In genomic region chr2:25078171-25079049, GRCh38 we compare ENCODE assay signal across 9 cellular contexts. TPM values are rescaled to one million over a fixed set of nuclear protein-coding genes. Genes with fewer than 3 reads are reported as not detected.
DNase-seq lines count a peak whose midpoint lies in the region; ATAC-seq and TF ChIP-seq lines count a peak whose summit lies in the region.
"Had no signal": no experiment of that assay in that cellular context is flagged by ENCODE, and none has a peak within 500 bp of the region (broad histone marks: within the 10 kb centered on the region; RNA-seq: fewer than 3 reads in every experiment).

No MANE protein-coding gene starts in this region.

- no peak overlapping the region for H2AK9ac ChIP-seq in IMR-90 (replicated peaks; ENCODE audit: low read depth, low read length, poor library complexity)

- no peak overlapping the region for H3K56ac ChIP-seq in IMR-90 (ENCODE audit: extremely low read depth, insufficient read depth, low read length)

- DNase-seq in IMR-90 (peak; percentile 91), SJCRH30 (peak; percentile 63 to 72), glomerular visceral epithelial cell (ENCODE audit: extremely low spot score) (peak; percentile 76), stromal cell of bone marrow (ENCODE audit: low read depth) (peak; percentile 24), middle frontal gyrus (ENCODE audit: extremely low spot score, low spot score) (no peak)

- no peak overlapping the region for H4K5ac ChIP-seq in IMR-90 (ENCODE audit: low read depth, low read length)

- H3K14ac ChIP-seq in IMR-90 (replicated peaks; ENCODE audit: low read depth, low read length), result no peak overlapping the region

- H2BK5ac ChIP-seq in IMR-90 (ENCODE audit: low read depth, low read length, poor library complexity, severe bottlenecking), result no peak overlapping the region

- no TSS peak for BruUV-seq in IMR-90 (replicated peaks; lab: Mats Ljungman, UMichigan)

- H3K9me3 ChIP-seq in IMR-90 (ENCODE audit: control insufficient read depth, insufficient read depth, low read length), result no peaks in the 10 kb centered on the region
- no peaks in the 10 kb centered on the region for H3K9me3 ChIP-seq in SJCRH30 (replicated peaks)

- peak; percentile 2; the same call in 1 of the 2 replicates for TF ChIP-seq RAD21 in IMR-90 (IDR thresholded peaks at IDR 0.05; ENCODE audit: low read length)

- H3K79me1 ChIP-seq in IMR-90 (ENCODE audit: low read depth in 1 of 2, low read length in 2 of 2), result no peaks in the 10 kb centered on the region

- intact Hi-C loops in IMR-90 (cut with micrococcal nuclease), result loop anchor here (5.0 kb wide), 1 partner anchor 36 kb away; the partner anchor contains the start of gene EFR3B

- no peak overlapping the region for H3K9ac ChIP-seq in IMR-90 (ENCODE audit: low read depth, low read length)

- H4K20me1 ChIP-seq in IMR-90 (ENCODE audit: insufficient read depth, low read length), result peaks cover 15% of the 10 kb centered on the region

- H2AFZ ChIP-seq in IMR-90 (replicated peaks; ENCODE audit: low read length, poor library complexity), result no peak overlapping the region

- dilution Hi-C loops in IMR-90 (cut with HindIII; ENCODE audit: low sequenced_read_pairs, unreplicated experiment), result no loop called here

- no peak for TF ChIP-seq CTCF in IMR-90 (conservative IDR thresholded peaks at IDR 0.05; ENCODE audit: low read depth, low read length)

- no peak overlapping the region for H3K23ac ChIP-seq in IMR-90 (ENCODE audit: low read depth, low read length)

- H4K8ac ChIP-seq in IMR-90 (ENCODE audit: low read depth in 2 of 2, low read length in 2 of 2), result no peak overlapping the region

- H3K4me3 ChIP-seq in IMR-90 (ENCODE audit: insufficient read depth, low read depth, low read length), result no peak overlapping the region
- H3K4me3 ChIP-seq in SJCRH30, result no peak overlapping the region
- H3K4me3 ChIP-seq: skin epidermis had no signal

- TF ChIP-seq POLR2A in IMR-90 (IDR thresholded peaks at IDR 0.05; ENCODE audit: low read depth, low read length), result no peak

- H3K4ac ChIP-seq in IMR-90 (ENCODE audit: low read depth, low read length), result no peak overlapping the region; the same call in 1 of the 2 replicates

- H2BK20ac ChIP-seq in IMR-90 (ENCODE audit: low read depth, low read length), result no peak overlapping the region

- WGBS in IMR-90 (ENCODE audit: extremely low coverage in 2 of 2, insufficient read length in 1 of 2), 2 experiments, result 0 to 100% methylated on average over 1 to 2 of the region's 16 CpGs

- no peak overlapping the region for H2BK120ac ChIP-seq in IMR-90 (ENCODE audit: low read depth, low read length)

- H3K27me3 ChIP-seq in IMR-90 (ENCODE audit: control insufficient read depth, insufficient read depth, low read length), result peaks cover 41% of the 10 kb centered on the region
- no peaks in the 10 kb centered on the region for H3K27me3 ChIP-seq in SJCRH30

- CTCF ChIA-PET in IMR-90 (lab: Yijun Ruan, JAX), result no interaction called here

- ATAC-seq in IMR-90 (ENCODE audit: low read depth), result peak; percentile 92
- ATAC-seq in HG02763 (IDR thresholded peaks at IDR 0.05; ENCODE audit: unreplicated experiment), result no peak
- no peak for ATAC-seq in HG02938 (IDR thresholded peaks at IDR 0.05; ENCODE audit: unreplicated experiment)
- ATAC-seq in HG03139 (IDR thresholded peaks at IDR 0.05; ENCODE audit: unreplicated experiment), result no peak

- peaks cover 5% of the 10 kb centered on the region for H3K4me1 ChIP-seq in IMR-90 (ENCODE audit: control insufficient read depth, insufficient read depth, low read length)
- H3K4me1 ChIP-seq in SJCRH30, result peaks cover 11% of the 10 kb centered on the region; the same call in 1 of the 2 replicates

- peak overlapping the region; percentile 63 for H3K4me2 ChIP-seq in IMR-90 (ENCODE audit: low read depth, low read length)

- no peak overlapping the region for H2BK15ac ChIP-seq in IMR-90 (ENCODE audit: low read depth, low read length)

- no peak overlapping the region; the same call in 1 of the 2 replicates for H3K27ac ChIP-seq in IMR-90 (ENCODE audit: insufficient read depth, low read length)
- H3K27ac ChIP-seq in SJCRH30, result no peak overlapping the region

- POLR2A ChIA-PET in IMR-90 (lab: Charles Lee; ENCODE audit: unreplicated experiment), result no interaction called here

- no peak overlapping the region for H4K91ac ChIP-seq in IMR-90 (ENCODE audit: insufficient read depth, low read depth, low read length)

- H2AK5ac ChIP-seq in IMR-90 (ENCODE audit: low read depth, low read length), result peak overlapping the region; percentile 62

- H3K9me1 ChIP-seq in IMR-90 (ENCODE audit: insufficient read depth, low read length), result peaks cover 4% of the 10 kb centered on the region; the same call in 1 of the 2 replicates

- H3K18ac ChIP-seq in IMR-90 (ENCODE audit: low read depth, low read length), result no peak overlapping the region

- H3K36me3 ChIP-seq in IMR-90 (ENCODE audit: control insufficient read depth, insufficient read depth, low read length) (no peaks in the 10 kb centered on the region), SJCRH30 (no peaks in the 10 kb centered on the region)

- in situ Hi-C loops in IMR-90 (cut with MboI; ENCODE audit: low sequenced_read_pairs), result no loop called here

TF ChIP-seq in IMR-90, 13 proteins besides CTCF, POLR2A, EP300 and RAD21:
- TF ChIP-seq RCOR1 (IDR thresholded peaks at IDR 0.05; ENCODE audit: insufficient replicate concordance, low read length) (peak; percentile 72), FOS (IDR thresholded peaks at IDR 0.05; ENCODE audit: low read depth, low read length) (peak; percentile 90), BHLHE40 (IDR thresholded peaks at IDR 0.05; ENCODE audit: low read depth, low read length) (peak; percentile 56; the same call in 1 of the 2 replicates)
- TF ChIP-seq, protein P1, sequence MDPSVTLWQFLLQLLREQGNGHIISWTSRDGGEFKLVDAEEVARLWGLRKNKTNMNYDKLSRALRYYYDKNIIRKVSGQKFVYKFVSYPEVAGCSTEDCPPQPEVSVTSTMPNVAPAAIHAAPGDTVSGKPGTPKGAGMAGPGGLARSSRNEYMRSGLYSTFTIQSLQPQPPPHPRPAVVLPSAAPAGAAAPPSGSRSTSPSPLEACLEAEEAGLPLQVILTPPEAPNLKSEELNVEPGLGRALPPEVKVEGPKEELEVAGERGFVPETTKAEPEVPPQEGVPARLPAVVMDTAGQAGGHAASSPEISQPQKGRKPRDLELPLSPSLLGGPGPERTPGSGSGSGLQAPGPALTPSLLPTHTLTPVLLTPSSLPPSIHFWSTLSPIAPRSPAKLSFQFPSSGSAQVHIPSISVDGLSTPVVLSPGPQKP (IDR thresholded peaks at IDR 0.05; ENCODE audit: borderline replicate concordance, low read depth, low read length), result no peak

RNA-seq across cellular contexts. Expression of gene EFR3B, which starts 36.5 kb away (rescaled TPM):
- 0.90 and 1.1 TPM in 2 replicates for total RNA-seq in IMR-90 (2012; rRNA removed)
- 0.36 and 0.38 TPM in 2 replicates for polyA plus RNA-seq in IMR-90 (2012; rRNA removed)
- polyA plus RNA-seq in IMR-90 (2012; cell fraction: cytosol; rRNA removed), result 0.14 and 0.18 TPM in 2 replicates
- 0.63 and 0.66 TPM in 2 replicates for polyA plus RNA-seq in IMR-90 (2012; cell fraction: nucleus; rRNA removed; ENCODE audit: low replicate concordance)
- 4.0 and 4.2 TPM in 2 replicates for total RNA-seq in SJCRH30 (2014; rRNA removed; shearing (Covaris generic))
